In the genomic region with DNA sequence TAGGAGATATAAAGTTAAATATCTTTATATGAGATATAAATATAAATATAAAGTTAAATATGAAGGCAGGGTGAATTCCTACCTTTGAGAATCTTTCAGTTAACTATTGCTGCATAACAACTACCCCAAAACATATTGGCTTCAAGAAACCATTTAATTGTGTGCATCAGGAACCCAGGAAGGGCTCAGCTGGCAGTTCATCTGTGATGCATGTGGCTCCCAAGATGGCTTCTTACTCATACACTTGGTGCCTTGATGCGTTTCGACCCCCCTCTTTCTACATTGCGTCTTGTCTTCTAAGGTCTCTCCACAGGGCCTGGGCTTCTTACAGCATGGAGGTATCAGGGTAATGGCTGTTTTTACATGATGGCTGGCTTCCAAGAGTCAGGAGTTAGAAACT, we compare ENCODE assay signal across 21 cellular contexts.
A peak's percentile ranks its signal among the peaks of the same experiment; 100 is the strongest.
DNase-seq lines count a peak whose midpoint lies in the region; ATAC-seq and TF ChIP-seq lines count a peak whose summit lies in the region.
"Had no signal": no experiment of that assay in that cellular context is flagged by ENCODE, and none has a peak within 500 bp of the region (broad histone marks: within the 10 kb centered on the region; RNA-seq: fewer than 3 reads in every experiment).

No MANE protein-coding gene starts in this region.

- H2AFZ ChIP-seq in HCT116 (ENCODE audit: low read depth, low read length, poor library complexity, severe bottlenecking) (no peak overlapping the region), neuronal stem cell (ENCODE audit: low read length) (no peak overlapping the region)

- intact Hi-C loops in HCT116 (cut with micrococcal nuclease) = no loop called here

- no peak overlapping the region for H2BK5ac ChIP-seq in neuronal stem cell (ENCODE audit: low read length)

- no CpG with 5 or more reads among the region's 3 CpGs for WGBS in neuronal stem cell (ENCODE audit: extremely low coverage in 2 of 2, insufficient read length in 2 of 2, insufficient replicate concordance in 1 of 2), 2 donors

- no peaks in the 10 kb centered on the region for H3K27me3 Mint-ChIP-seq in activated naive CD8-positive, alpha-beta T cell
- no peaks in the 10 kb centered on the region for H3K27me3 Mint-ChIP-seq in activated naive CD8-positive, alpha-beta T cell treated with anti-CD3 and anti-CD28 coated beads, Interleukin-2, amount 50 U/mL, for 24 hours
- H3K27me3 Mint-ChIP-seq: CD4-positive, alpha-beta T cell had no signal

- H3K27me3 ChIP-seq in HCT116 (ENCODE audit: insufficient read depth, low read length) = no peaks in the 10 kb centered on the region
- no peaks in the 10 kb centered on the region for H3K27me3 ChIP-seq in neuronal stem cell (ENCODE audit: control insufficient read depth in 3 of 3, insufficient read depth in 3 of 3, low read depth in 1 of 3, low read length in 3 of 3)
- H3K27me3 ChIP-seq: BLaER1 treated with 17β-estradiol and CSF1 and Interleukin-3, amounts not matched to agents 10 nM and 100 nM had no signal

- peaks cover 5% of the 10 kb centered on the region for H3K9me3 Mint-ChIP-seq in activated naive CD8-positive, alpha-beta T cell (ENCODE audit: low read depth)
- H3K9me3 Mint-ChIP-seq in activated naive CD8-positive, alpha-beta T cell treated with anti-CD3 and anti-CD28 coated beads, Interleukin-2, amount 50 U/mL, for 24 hours = peaks cover 13% of the 10 kb centered on the region
- H3K9me3 Mint-ChIP-seq: CD4-positive, alpha-beta T cell had no signal

- H2BK12ac ChIP-seq in neuronal stem cell (ENCODE audit: low read length) = no peak overlapping the region

- H3K79me1 ChIP-seq in neuronal stem cell (ENCODE audit: low read depth, low read length) = no peaks in the 10 kb centered on the region

- no peak for TF ChIP-seq POLR2A in HCT116 (IDR thresholded peaks at IDR 0.05; ENCODE audit: borderline replicate concordance, extremely low read depth, insufficient read depth, insufficient read length)

- peaks cover 66% of the 10 kb centered on the region for H3K4me1 Mint-ChIP-seq in activated naive CD8-positive, alpha-beta T cell (ENCODE audit: low read depth)
- peaks cover 60% of the 10 kb centered on the region for H3K4me1 Mint-ChIP-seq in activated naive CD8-positive, alpha-beta T cell treated with anti-CD3 and anti-CD28 coated beads, Interleukin-2, amount 50 U/mL, for 24 hours

- H3K9me2 ChIP-seq in HCT116 (ENCODE audit: insufficient read depth) = no peaks in the 10 kb centered on the region

- no peak for TF ChIP-seq RAD21 in HCT116 (IDR thresholded peaks at IDR 0.05; ENCODE audit: low read depth)

- H2BK120ac ChIP-seq in neuronal stem cell (ENCODE audit: low read depth, low read length) = no peak overlapping the region

- H3K4me3 ChIP-seq in HCT116 (replicated peaks in 1 of 2; ENCODE audit: low read depth in 1 of 2, low read length in 2 of 2) = no peak overlapping the region
- H3K4me3 ChIP-seq in neuronal stem cell (ENCODE audit: low read length in 2 of 2) = no peak overlapping the region
- H3K4me3 ChIP-seq: BLaER1 treated with 17β-estradiol and CSF1 and Interleukin-3, amounts not matched to agents 10 nM and 100 nM; GM12878; HAP-1 had no signal

- no peak for TF ChIP-seq CTCF in HCT116 (IDR thresholded peaks at IDR 0.05 in 2 of 3, conservative IDR thresholded peaks at IDR 0.05 in 1 of 3; ENCODE audit: borderline replicate concordance in 1 of 3, insufficient read depth in 1 of 3, low read depth in 2 of 3, low read length in 2 of 3)

- no peak overlapping the region for H3K23ac ChIP-seq in neuronal stem cell (ENCODE audit: low read depth, low read length, poor library complexity)

- no peak overlapping the region for H3K4me3 Mint-ChIP-seq in activated naive CD8-positive, alpha-beta T cell
- H3K4me3 Mint-ChIP-seq in activated naive CD8-positive, alpha-beta T cell treated with anti-CD3 and anti-CD28 coated beads, Interleukin-2, amount 50 U/mL, for 24 hours = no peak overlapping the region
- H3K4me3 Mint-ChIP-seq: CD14-positive monocyte; CD4-positive, alpha-beta T cell; CD8-positive, alpha-beta memory T cell had no signal

- peak overlapping the region; percentile 50 for H3K27ac Mint-ChIP-seq in activated naive CD8-positive, alpha-beta T cell
- H3K27ac Mint-ChIP-seq in activated naive CD8-positive, alpha-beta T cell treated with anti-CD3 and anti-CD28 coated beads, Interleukin-2, amount 50 U/mL, for 24 hours = no peak overlapping the region
- H3K27ac Mint-ChIP-seq: CD4-positive, alpha-beta T cell had no signal

- ATAC-seq in activated naive CD8-positive, alpha-beta T cell treated with anti-CD3 and anti-CD28 coated beads, Interleukin-2, amount 50 U/mL, for 24 hours = no peak
- no peak for ATAC-seq in HCT116
- ATAC-seq: GM12878 had no signal

- H3K36me3 Mint-ChIP-seq in activated naive CD8-positive, alpha-beta T cell = peaks cover 13% of the 10 kb centered on the region
- H3K36me3 Mint-ChIP-seq in activated naive CD8-positive, alpha-beta T cell treated with anti-CD3 and anti-CD28 coated beads, Interleukin-2, amount 50 U/mL, for 24 hours (ENCODE audit: low read depth) = peaks cover 14% of the 10 kb centered on the region

- no peaks in the 10 kb centered on the region for H3K36me3 ChIP-seq in HCT116 (ENCODE audit: control insufficient read depth in 1 of 2, insufficient read depth in 2 of 2, low read length in 2 of 2)
- no peaks in the 10 kb centered on the region for H3K36me3 ChIP-seq in neuronal stem cell (replicated peaks in 1 of 2; ENCODE audit: control insufficient read depth in 2 of 2, insufficient read depth in 2 of 2, low read length in 2 of 2)
- H3K36me3 ChIP-seq: BE2C, HAP-1 had no signal

- H3K27ac ChIP-seq in HCT116 (ENCODE audit: low read depth, low read length) (no peak overlapping the region), neuronal stem cell (replicated peaks; ENCODE audit: low read length) (no peak overlapping the region)
- H3K27ac ChIP-seq: 22Rv1 had no signal

- no peak overlapping the region for H3K4ac ChIP-seq in neuronal stem cell (ENCODE audit: low read length)

- RAD21 ChIA-PET in HCT116 (lab: Charles Lee; ENCODE audit: low non-redundant PET in 1 of 2, low total read pairs in 2 of 2, uncharacterized antibody in 2 of 2, unreplicated experiment in 2 of 2) = no interaction called here

- no peak overlapping the region for H3K14ac ChIP-seq in neuronal stem cell (ENCODE audit: low read length)

- H3K9ac ChIP-seq in HCT116 (ENCODE audit: low read length) = 0 out of 2 replicates have a peak overlapping the region, but pooled peaks have one; percentile 7
- H3K9ac ChIP-seq in neuronal stem cell (ENCODE audit: low read depth, low read length, poor library complexity) = no peak overlapping the region
- H3K9ac ChIP-seq: BLaER1 treated with 17β-estradiol and CSF1 and Interleukin-3, amounts not matched to agents 10 nM and 100 nM had no signal

- H3K79me2 ChIP-seq in HCT116 (ENCODE audit: insufficient read depth, low read length) = no peaks in the 10 kb centered on the region

- H3K18ac ChIP-seq in neuronal stem cell (ENCODE audit: low read length) = no peak overlapping the region

- H3K4me2 ChIP-seq in HCT116 (ENCODE audit: low read length) (peak overlapping the region; percentile 18; the same call in 1 of the 2 replicates), neuronal stem cell (ENCODE audit: insufficient read depth, low read length, poor library complexity, severe bottlenecking) (no peak overlapping the region)

- H4K20me1 ChIP-seq in HCT116 (ENCODE audit: insufficient read depth) = no peaks in the 10 kb centered on the region
- H4K20me1 ChIP-seq: BLaER1 treated with 17β-estradiol and CSF1 and Interleukin-3, amounts not matched to agents 10 nM and 100 nM had no signal

- CTCF ChIA-PET in HCT116 (lab: Charles Lee) = no interaction called here

- H3K9me3 ChIP-seq in HCT116 (ENCODE audit: control insufficient read depth in 1 of 2, insufficient read depth in 1 of 2, low read depth in 1 of 2, low read length in 2 of 2) (no peaks in the 10 kb centered on the region), neuronal stem cell (replicated peaks in 1 of 2; ENCODE audit: control insufficient read depth in 2 of 2, insufficient read depth in 1 of 2, low read depth in 1 of 2, low read length in 2 of 2) (no peaks in the 10 kb centered on the region)
- H3K9me3 ChIP-seq: BE2C, HAP-1 had no signal

- BruUV-seq in HCT116 (replicated peaks; lab: Mats Ljungman, UMichigan) = no TSS peak

- H3K4me1 ChIP-seq in HCT116 (ENCODE audit: control insufficient read depth in 1 of 2, insufficient read depth in 2 of 2, low read length in 2 of 2) = peaks cover 64 to 91% of the 10 kb centered on the region in 2 experiments
- H3K4me1 ChIP-seq in neuronal stem cell (ENCODE audit: control insufficient read depth in 2 of 2, insufficient read depth in 1 of 2, low read depth in 1 of 2, low read length in 2 of 2) = peaks cover 0 to 5% of the 10 kb centered on the region in 2 donors
- H3K4me1 ChIP-seq: BE2C, HAP-1 had no signal

- peak overlapping the region; percentile 74 for H4K8ac ChIP-seq in neuronal stem cell (ENCODE audit: low read depth, low read length)

- no peak overlapping the region for H2BK15ac ChIP-seq in neuronal stem cell (ENCODE audit: low read length)

- DNase-seq in activated naive CD8-positive, alpha-beta T cell treated with anti-CD3 and anti-CD28 coated beads, Interleukin-2, amount 50 U/mL, for 24 hours = no peak
- no peak for DNase-seq in HCT116 (ENCODE audit: low read depth, low spot score)
- no peak for DNase-seq in neuronal stem cell (ENCODE audit: low spot score)
- no peak for DNase-seq in NCI-H748 treated with DMSO at 0.1 percent for 48 hours (lab: John Stamatoyannopoulos, UW)
- DNase-seq in stimulated activated CD8-positive, alpha-beta memory T cell treated with anti-CD3 and anti-CD28 coated beads, Interleukin-4, amount 100 ng/mL, for 48 hours = no peak
- DNase-seq: ACHN; AML-193; BE2C; CD4-positive, alpha-beta T cell; CD8-positive, alpha-beta memory T cell; DMS 273 treated with DMSO at 0.1 percent for 48 hours; DMS79; EL; GDM1; GOT3 had no signal

- H2AK5ac ChIP-seq in neuronal stem cell (ENCODE audit: low read depth, low read length) = no peak overlapping the region

- H4K91ac ChIP-seq in neuronal stem cell (ENCODE audit: low read depth, low read length, poor library complexity) = no peak overlapping the region

- POLR2A ChIA-PET in HCT116 (lab: Charles Lee) = no interaction called here

TF ChIP-seq in HCT116, 20 proteins besides CTCF, POLR2A, EP300 and RAD21 (continues in another document):
- TF ChIP-seq, protein P1, sequence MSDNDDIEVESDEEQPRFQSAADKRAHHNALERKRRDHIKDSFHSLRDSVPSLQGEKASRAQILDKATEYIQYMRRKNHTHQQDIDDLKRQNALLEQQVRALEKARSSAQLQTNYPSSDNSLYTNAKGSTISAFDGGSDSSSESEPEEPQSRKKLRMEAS (IDR thresholded peaks at IDR 0.05) = no peak
- no peak for TF ChIP-seq JUND (IDR thresholded peaks at IDR 0.05)
- TF ChIP-seq SP1 (IDR thresholded peaks at IDR 0.05; ENCODE audit: low read depth) = no peak
- TF ChIP-seq, protein P2, sequence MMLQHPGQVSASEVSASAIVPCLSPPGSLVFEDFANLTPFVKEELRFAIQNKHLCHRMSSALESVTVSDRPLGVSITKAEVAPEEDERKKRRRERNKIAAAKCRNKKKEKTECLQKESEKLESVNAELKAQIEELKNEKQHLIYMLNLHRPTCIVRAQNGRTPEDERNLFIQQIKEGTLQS (IDR thresholded peaks at IDR 0.05) = no peak
- TF ChIP-seq FOSL1 (IDR thresholded peaks at IDR 0.05; ENCODE audit: low read depth) = no peak
- no peak for TF ChIP-seq YY1 (IDR thresholded peaks at IDR 0.05; ENCODE audit: extremely low read depth, insufficient replicate concordance, low read depth, low read length)
